Comparison of ENCODE assay signal across 8 cellular contexts in the genomic region with DNA sequence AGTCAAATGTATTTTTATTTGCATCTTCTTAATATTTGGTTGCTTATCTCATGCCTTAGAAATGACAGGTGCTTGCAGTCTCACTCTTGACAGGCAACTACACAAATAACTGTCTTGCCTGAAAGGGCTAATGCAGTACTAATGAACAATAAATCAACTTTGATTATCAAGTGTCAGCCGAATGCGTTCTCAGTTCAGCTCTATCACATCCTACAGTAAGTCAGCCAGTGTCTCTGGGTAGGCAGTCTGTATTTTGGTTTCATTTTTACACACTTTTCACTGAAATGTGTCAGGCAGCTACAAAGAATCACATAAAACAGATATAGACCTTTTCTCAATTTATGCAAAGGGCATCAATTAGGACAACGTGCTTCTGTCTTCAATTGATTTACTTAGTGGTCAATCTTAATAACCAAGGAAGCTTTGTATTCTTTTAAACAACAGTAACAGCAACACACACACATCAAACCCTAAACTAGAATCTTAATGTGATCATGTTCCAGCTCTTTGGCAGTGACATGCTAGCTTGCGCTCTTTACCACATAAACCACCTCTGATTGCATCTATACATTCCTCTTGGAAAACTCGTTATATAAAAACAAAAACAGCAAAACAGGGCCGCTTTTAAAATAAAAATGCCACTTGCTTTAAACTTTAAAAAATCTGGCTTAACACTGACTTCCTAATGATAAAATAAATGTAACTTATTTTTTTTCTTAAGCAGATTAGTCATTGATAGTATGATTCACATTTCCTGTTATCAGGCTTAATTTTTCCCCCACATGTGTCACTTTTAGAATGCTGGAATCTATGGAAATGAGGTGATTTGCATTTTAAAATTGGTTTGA.
A peak's percentile ranks its signal among the peaks of the same experiment; 100 is the strongest.
DNase-seq lines count a peak whose midpoint lies in the region; ATAC-seq, FAIRE-seq and TF ChIP-seq lines count a peak whose summit lies in the region.

No MANE protein-coding gene starts in this region.

- H4K91ac ChIP-seq in H1 (replicated peaks; ENCODE audit: insufficient read length, low read length), result no peak overlapping the region

- no peak overlapping the region for H4K5ac ChIP-seq in H1 (ENCODE audit: insufficient read length, low read depth, low read length)

- H3K27me3 Mint-ChIP-seq in CD8-positive, alpha-beta memory T cell, result no peaks in the 10 kb centered on the region
- no peaks in the 10 kb centered on the region for H3K27me3 Mint-ChIP-seq in naive thymus-derived CD8-positive, alpha-beta T cell

- peak in 2 of 5 donors; percentile 29 to 48 for DNase-seq in CD8-positive, alpha-beta memory T cell
- DNase-seq in GM20000 (ENCODE audit: low spot score), result peak; percentile 55
- peak; percentile 39 for DNase-seq in NCI-H526 (lab: John Stamatoyannopoulos, UW)
- no peak for DNase-seq in H1 (ENCODE audit: low read depth in 1 of 2, low spot score in 2 of 2)
- peak in 3 of 10 donors; percentile 13 to 53 (median 44) for DNase-seq in naive thymus-derived CD8-positive, alpha-beta T cell
- DNase-seq in HPDE6-E6E7 (ENCODE audit: extremely low spot score), result no peak
- DNase-seq in ureter (ENCODE audit: low spot score), result no peak

- no peaks in the 10 kb centered on the region for H3K9me3 Mint-ChIP-seq in CD8-positive, alpha-beta memory T cell
- H3K9me3 Mint-ChIP-seq in naive thymus-derived CD8-positive, alpha-beta T cell, result no peaks in the 10 kb centered on the region

- H3K27ac ChIP-seq in CD8-positive, alpha-beta memory T cell (ENCODE audit: low read depth, low read length), result peak overlapping the region; percentile 82
- H3K27ac ChIP-seq in H1 (ENCODE audit: low read depth, low read length), result no peak overlapping the region

- 0 out of 2 replicates have a peak overlapping the region, but pooled peaks have one; percentile 25 for H2BK15ac ChIP-seq in H1 (ENCODE audit: low read length)

- no peaks in the 10 kb centered on the region for H3K9me3 ChIP-seq in CD8-positive, alpha-beta memory T cell (ENCODE audit: low read length)
- H3K9me3 ChIP-seq in H1 (ENCODE audit: insufficient read depth in 2 of 2, low read depth in 1 of 2, low read length in 1 of 2), result no peaks in the 10 kb centered on the region

- peak overlapping the region; percentile 95 for H3K4me3 ChIP-seq in CD8-positive, alpha-beta memory T cell (ENCODE audit: low read length)
- peak overlapping the region in 2 of 4 experiments; percentile 70; a peak in 4 of 8 replicates for H3K4me3 ChIP-seq in H1 (ENCODE audit: extremely low read depth in 1 of 4, insufficient read depth in 2 of 4, low read depth in 3 of 4, low read length in 4 of 4)

- no peaks in the 10 kb centered on the region for H3K36me3 ChIP-seq in CD8-positive, alpha-beta memory T cell (ENCODE audit: insufficient read depth, low read length)
- H3K36me3 ChIP-seq in H1 (ENCODE audit: control insufficient read depth in 2 of 4, insufficient read depth in 4 of 4, low read length in 3 of 4), result no peaks in the 10 kb centered on the region

- no peak overlapping the region for H2AFZ ChIP-seq in H1 (ENCODE audit: low read length)

- no peak for TF ChIP-seq EP300 in H1 (IDR thresholded peaks at IDR 0.05; ENCODE audit: borderline replicate concordance in 1 of 2, low read depth in 2 of 2, low read length in 2 of 2)

- H3K79me2 ChIP-seq in H1 (ENCODE audit: control insufficient read depth in 1 of 2, insufficient read depth in 2 of 2, low read length in 2 of 2), result peaks cover 0 to 48% of the 10 kb centered on the region in 2 experiments; a peak in 2 of 4 replicates

- POLR2A ChIA-PET in CD8-positive, alpha-beta memory T cell (lab: Charles Lee), result interaction anchor here (0.7 to 1.6 kb wide), 4 partner anchors 14 to 433 kb away, joined by 3 to 4 read pairs (median 3); no protein-coding TSS in a partner anchor
- POLR2A ChIA-PET in H1 (lab: Charles Lee; ENCODE audit: partially characterized antibody), result interaction anchor here (1.2 kb wide), 1 partner anchor 10 kb away, joined by 5 read pairs; no protein-coding TSS in a partner anchor
- POLR2A ChIA-PET in naive thymus-derived CD8-positive, alpha-beta T cell (lab: Charles Lee), result interaction anchor here (0.5 to 2.9 kb wide), 11 partner anchors 11 to 520 kb away, joined by 3 to 24 read pairs (median 4); a partner anchor contains a TSS

- no peak for TF ChIP-seq POLR2A in H1 (IDR thresholded peaks at IDR 0.05; ENCODE audit: control extremely low read depth in 1 of 2, low read depth in 2 of 2, low read length in 2 of 2)

- H3K4me1 Mint-ChIP-seq in CD8-positive, alpha-beta memory T cell, result peaks cover 25 to 71% (median 63%) of the 10 kb centered on the region in 3 donors
- H3K4me1 Mint-ChIP-seq in naive thymus-derived CD8-positive, alpha-beta T cell, result peaks cover 23 to 71% (median 48%) of the 10 kb centered on the region in 4 donors

- peaks cover 0 to 4% (median 0%) of the 10 kb centered on the region in 3 donors for H3K36me3 Mint-ChIP-seq in CD8-positive, alpha-beta memory T cell
- peaks cover 0 to 2% (median 0%) of the 10 kb centered on the region in 3 donors for H3K36me3 Mint-ChIP-seq in naive thymus-derived CD8-positive, alpha-beta T cell

- H3K9ac ChIP-seq in H1 (replicated peaks in 1 of 4; ENCODE audit: extremely low read depth in 1 of 4, low read depth in 3 of 4, low read length in 3 of 4), result no peak overlapping the region

- no peak overlapping the region for H2BK20ac ChIP-seq in H1 (ENCODE audit: low read length)

- H3K4me2 ChIP-seq in H1 (ENCODE audit: insufficient read depth in 1 of 2, low read depth in 2 of 2, low read length in 2 of 2), result peak overlapping the region; percentile 96 to 99; a peak in 3 of 4 replicates

- no peak overlapping the region for H3K56ac ChIP-seq in H1 (replicated peaks; ENCODE audit: insufficient read length, low read depth, low read length)

- H3K79me1 ChIP-seq in H1 (ENCODE audit: low read depth, low read length), result no peaks in the 10 kb centered on the region

- no peak overlapping the region for H2BK120ac ChIP-seq in H1 (replicated peaks; ENCODE audit: low read depth, low read length)

- H3K27ac Mint-ChIP-seq in CD8-positive, alpha-beta memory T cell, result no peak overlapping the region
- H3K27ac Mint-ChIP-seq in naive thymus-derived CD8-positive, alpha-beta T cell, result no peak overlapping the region

- no peak for TF ChIP-seq CTCF in GM20000 (IDR thresholded peaks at IDR 0.05; ENCODE audit: extremely low read depth, missing control alignments)
- no peak for TF ChIP-seq CTCF in H1 (IDR thresholded peaks at IDR 0.05; ENCODE audit: control extremely low read depth in 1 of 3, insufficient read depth in 1 of 3, low read depth in 1 of 3, low read length in 3 of 3)

- CTCF ChIA-PET in CD8-positive, alpha-beta memory T cell (lab: Charles Lee), result interaction anchor here (0.8 to 2.6 kb wide), 3 partner anchors 11 to 25 kb away, joined by 3 to 11 read pairs (median 6); no protein-coding TSS in a partner anchor
- CTCF ChIA-PET in H1 (lab: Charles Lee; ENCODE audit: partially characterized antibody), result interaction anchor here (0.6 to 0.8 kb wide), 3 partner anchors 43 to 459 kb away, joined by 3 read pairs; no protein-coding TSS in a partner anchor

- no peak overlapping the region for H3K14ac ChIP-seq in H1 (ENCODE audit: insufficient read length)

- peak; percentile 15 to 20 for ATAC-seq in naive thymus-derived CD8-positive, alpha-beta T cell
- ATAC-seq in HG03139 (IDR thresholded peaks at IDR 0.05; ENCODE audit: unreplicated experiment), result no peak

- peaks cover 14% of the 10 kb centered on the region for H3K23me2 ChIP-seq in H1 (ENCODE audit: low read depth, low read length)

- no peak overlapping the region for H2BK5ac ChIP-seq in H1 (ENCODE audit: low read depth, low read length)

- H3K27me3 ChIP-seq in CD8-positive, alpha-beta memory T cell (ENCODE audit: insufficient read depth, low read length, poor library complexity, severe bottlenecking), result no peaks in the 10 kb centered on the region
- H3K27me3 ChIP-seq in H1 (replicated peaks in 1 of 4; ENCODE audit: control insufficient read depth in 3 of 4, extremely low read depth in 1 of 4, insufficient read depth in 3 of 4, low read length in 3 of 4), result peaks cover 0 to 11% (median 4%) of the 10 kb centered on the region in 4 experiments; a peak in 2 of 7 replicates

- no peak overlapping the region for H3K4me3 Mint-ChIP-seq in CD8-positive, alpha-beta memory T cell
- H3K4me3 Mint-ChIP-seq in naive thymus-derived CD8-positive, alpha-beta T cell, result no peak overlapping the region

- no peak overlapping the region for H3K23ac ChIP-seq in H1 (ENCODE audit: insufficient read length)

- H4K20me1 ChIP-seq in H1 (replicated peaks in 1 of 2; ENCODE audit: control insufficient read depth in 1 of 2, insufficient read depth in 2 of 2, low read length in 2 of 2), result peaks cover 3 to 4% of the 10 kb centered on the region in 2 experiments

- no peak for FAIRE-seq in H1 (lab: Jason Lieb, UNC)

- H2BK12ac ChIP-seq in H1 (ENCODE audit: low read depth, low read length), result no peak overlapping the region

- no peak for TF ChIP-seq RAD21 in H1 (IDR thresholded peaks at IDR 0.05 in 1 of 2, conservative IDR thresholded peaks at IDR 0.05 in 1 of 2; ENCODE audit: low read depth in 2 of 2, low read length in 2 of 2)

- H3K4ac ChIP-seq in H1 (replicated peaks; ENCODE audit: insufficient read length, low read depth, low read length), result no peak overlapping the region

- no peak overlapping the region for H4K8ac ChIP-seq in H1 (ENCODE audit: extremely low read depth, insufficient read depth, low read length)

- H3K18ac ChIP-seq in H1 (ENCODE audit: extremely low read depth, low read length), result no peak overlapping the region

- 71% methylated on average over 6 of the region's 6 CpGs; no CpG with 5 or more reads in 1 of the 2 experiments for WGBS in H1 (ENCODE audit: extremely low coverage in 1 of 2, insufficient coverage in 1 of 2, insufficient read length in 1 of 2, insufficient replicate concordance in 2 of 2, low coverage in 1 of 2, low lambda C conversion rate in 2 of 2, missing lambda C conversion rate in 1 of 2), 2 experiments

- peaks cover 78% of the 10 kb centered on the region for H3K4me1 ChIP-seq in CD8-positive, alpha-beta memory T cell (ENCODE audit: insufficient read depth, low read length)
- peaks cover 4 to 24% (median 18%) of the 10 kb centered on the region in 4 experiments; a peak in 6 of 7 replicates for H3K4me1 ChIP-seq in H1 (replicated peaks in 1 of 4; ENCODE audit: control insufficient read depth in 3 of 4, insufficient read depth in 4 of 4, low read length in 3 of 4)

- H2AK5ac ChIP-seq in H1 (ENCODE audit: low read depth, low read length), result no peak overlapping the region

TF ChIP-seq in H1, 55 proteins besides CTCF, POLR2A, EP300 and RAD21 (continues in another document):
- TF ChIP-seq CBX5 (IDR thresholded peaks at IDR 0.05; ENCODE audit: low read depth, low read length), result no peak
- no peak for TF ChIP-seq POU5F1 (IDR thresholded peaks at IDR 0.05; ENCODE audit: low read depth, low read length)
- no peak for TF ChIP-seq SP2 (IDR thresholded peaks at IDR 0.05; ENCODE audit: low read length)
- no peak for TF ChIP-seq EZH2 (IDR thresholded peaks at IDR 0.05; ENCODE audit: low read depth, low read length, severe bottlenecking)
- no peak for TF ChIP-seq ZNF274 (IDR thresholded peaks at IDR 0.05; ENCODE audit: borderline replicate concordance, extremely low read depth, low read length)
- TF ChIP-seq SIN3A (conservative IDR thresholded peaks at IDR 0.05 in 1 of 2, IDR thresholded peaks at IDR 0.05 in 1 of 2; ENCODE audit: low read depth in 1 of 2, low read length in 2 of 2), result no peak

Comparison
In these comparisons a context has a peak if more than half of its experiments do, and no peak if none do; other contexts are left out.
1. DNase-seq: peak in GM20000 (single experiment) and NCI-H526 (2 of 2); none in H1 (0 of 2), HPDE6-E6E7 (single experiment) and ureter (single experiment).